ENCODE assay signal across 22 cellular contexts in genomic region chr5:74295141-74295540, GRCh38.
DNase-seq lines count a peak whose midpoint lies in the region; ATAC-seq, FAIRE-seq and TF ChIP-seq lines count a peak whose summit lies in the region.
"Had no signal": no experiment of that assay in that cellular context is flagged by ENCODE, and none has a peak within 500 bp of the region (broad histone marks: within the 10 kb centered on the region; RNA-seq: fewer than 3 reads in every experiment).

No MANE protein-coding gene starts in this region.

- ATAC-seq in SK-N-SH treated with all-trans-retinoic acid at 6 μM for 48 hours (no peak), HG03108 (IDR thresholded peaks at IDR 0.05; ENCODE audit: unreplicated experiment) (no peak), GM19395 (IDR thresholded peaks at IDR 0.05; ENCODE audit: unreplicated experiment) (no peak)
- ATAC-seq: A549; CD8-positive, alpha-beta T cell; GM23338; HCT116 had no signal

- no peak for TF ChIP-seq CTCF in dorsolateral prefrontal cortex (IDR thresholded peaks at IDR 0.05 in 54 of 56, conservative IDR thresholded peaks at IDR 0.05 in 2 of 56; ENCODE audit: low read depth in 1 of 56, partially characterized antibody in 56 of 56)

- intact Hi-C loops in dorsolateral prefrontal cortex (cut with DNase I): no loop called here

- FAIRE-seq in GM18507 (lab: Jason Lieb, UNC): peak; percentile 39
- FAIRE-seq: A549, GM12878 had no signal

- no peak for DNase-seq in GM18507 (ENCODE audit: extremely low spot score, insufficient read length, low read depth)
- no peak for DNase-seq in dorsolateral prefrontal cortex
- no peak for DNase-seq in LoVo (ENCODE audit: low spot score)
- DNase-seq: 8988T; ACHN; Caco-2; CD4-positive, CD25-positive, alpha-beta regulatory T cell; CD8-positive, alpha-beta T cell; DMS153; EL; GDM1; H9 had no signal

- H3K4me3 ChIP-seq in dorsolateral prefrontal cortex: no peak overlapping the region
- H3K4me3 ChIP-seq: A549, BLaER1, GM12878, GM23338 had no signal

- peak overlapping the region in 47 of 59 donors; percentile 5 to 83 (median 59) for H3K27ac ChIP-seq in dorsolateral prefrontal cortex
- H3K27ac ChIP-seq in temporal lobe (ENCODE audit: low read depth, low read length): peak overlapping the region; percentile 48
- H3K27ac ChIP-seq: A549, BLaER1, C4-2B had no signal

- H3K27me3 ChIP-seq in dorsolateral prefrontal cortex: peaks cover 0 to 6% (median 0%) of the 10 kb centered on the region in 45 donors
- H3K27me3 ChIP-seq: BLaER1 had no signal

TF ChIP-seq in SK-N-SH treated with all-trans-retinoic acid at 6 μM for 48 hours, 23 proteins besides CTCF, POLR2A, EP300 and RAD21:
- TF ChIP-seq TCF4 (CRISPR knock-in tag; IDR thresholded peaks at IDR 0.05; ENCODE audit: borderline replicate concordance): 0 out of 2 replicates have a peak, but pooled peaks have one; percentile 18
- no peak for TF ChIP-seq CSDC2 (CRISPR knock-in tag; IDR thresholded peaks at IDR 0.05)
